ENCODE assay signal across 6 cellular contexts in the genomic region with DNA sequence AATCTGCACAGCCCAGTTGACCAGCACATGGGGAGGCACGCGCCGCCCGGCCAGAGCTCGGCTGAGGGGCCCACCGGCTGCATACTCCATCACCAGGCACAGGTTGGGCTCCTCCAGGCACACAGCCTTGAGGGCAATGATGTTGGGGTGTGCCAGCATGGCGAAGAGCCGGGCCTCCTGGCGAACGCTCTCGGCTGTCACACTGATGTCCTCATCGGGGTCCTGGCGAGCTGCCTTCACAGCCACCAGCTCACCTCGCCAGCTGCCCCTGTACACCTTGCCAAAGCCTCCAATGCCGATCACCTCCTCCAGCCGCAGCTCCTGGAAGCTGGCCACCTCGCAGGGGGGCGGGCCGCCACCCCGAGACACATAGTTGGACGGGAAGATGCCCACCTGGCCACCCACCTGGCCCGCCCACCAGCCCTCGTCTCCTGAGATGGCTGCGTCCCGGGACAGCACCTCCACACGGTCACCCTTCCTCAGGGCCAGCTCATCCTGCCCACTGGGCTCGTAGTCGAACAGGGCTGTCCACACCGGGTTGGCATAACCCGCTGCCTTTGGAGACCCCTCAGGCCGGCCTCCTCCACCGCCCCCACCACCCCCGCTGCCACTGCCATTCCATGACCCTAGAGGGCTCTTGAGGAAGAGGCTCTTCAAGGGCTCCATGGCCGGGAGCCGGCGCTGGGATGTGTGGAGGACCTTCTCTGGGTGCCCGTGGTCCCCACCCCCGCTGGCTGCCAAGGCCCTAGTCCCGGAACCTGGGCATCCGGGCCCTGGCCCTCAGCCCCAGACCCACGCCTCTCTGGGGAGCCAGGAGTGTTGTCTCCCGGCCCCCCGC. TPM values are rescaled to one million over a fixed set of nuclear protein-coding genes. Genes with fewer than 3 reads are reported as not detected.
DNase-seq lines count a peak whose midpoint lies in the region; ATAC-seq, FAIRE-seq and TF ChIP-seq lines count a peak whose summit lies in the region.

No MANE protein-coding gene starts in this region.

- H3K4me3 ChIP-seq in lower leg skin (ENCODE audit: low read depth, poor library complexity, severe bottlenecking): peak overlapping the region; percentile 57

- intact Hi-C loops in lower leg skin (cut with DNase I; ENCODE audit: low total_unique reads): loop anchor here (5.0 kb wide), 1 partner anchor 36 kb away; a partner anchor contains a TSS

- DNase-seq in GM12891 (ENCODE audit: insufficient read length, low spot score): peak; percentile 60
- DNase-seq in activated CD8-positive, alpha-beta memory T cell treated with anti-CD3 and anti-CD28 coated beads, Interleukin-2, amount 50 U/mL, for 48 hours: peak; percentile 65
- peak; percentile 37 to 90 for DNase-seq in lower leg skin (ENCODE audit: low spot score in 2 of 2)
- DNase-seq in GM19239 (ENCODE audit: insufficient read length, low spot score): no peak
- DNase-seq in GF-D8 (lab: John Stamatoyannopoulos, UW): no peak

- ATAC-seq in HG03108 (IDR thresholded peaks at IDR 0.05; ENCODE audit: unreplicated experiment): no peak

- no peak for TF ChIP-seq POLR2A in GM12891 (IDR thresholded peaks at IDR 0.05; ENCODE audit: low read depth, low read length)
- no peak for TF ChIP-seq POLR2A in lower leg skin (IDR thresholded peaks at IDR 0.05)

- no peak for TF ChIP-seq CTCF in lower leg skin (IDR thresholded peaks at IDR 0.05)

- WGBS in lower leg skin, 2 donors: 4 to 14% methylated on average over 18 to 37 of the region's 43 CpGs

- FAIRE-seq in GM12891 (lab: Jason Lieb, UNC) (peak; percentile 45), GM19239 (lab: Jason Lieb, UNC) (no peak)

TF ChIP-seq in GM12891, 5 proteins besides CTCF, POLR2A, EP300 and RAD21:
- TF ChIP-seq SPI1 (IDR thresholded peaks at IDR 0.05; ENCODE audit: low read depth, low read length) (no peak), POU2F2 (IDR thresholded peaks at IDR 0.05; ENCODE audit: low read depth, low read length) (no peak), TAF1 (IDR thresholded peaks at IDR 0.05; ENCODE audit: low read depth, low read length) (no peak), POLR2AphosphoS5 (IDR thresholded peaks at IDR 0.05; ENCODE audit: low read depth, low read length) (no peak), PAX5 (IDR thresholded peaks at IDR 0.05; ENCODE audit: insufficient read depth, low read length, severe bottlenecking) (no peak)
TF ChIP-seq in GM12891: peak in this region for 0.

RNA-seq across cellular contexts. Expression of a gene that starts 0.7 kb away (rescaled TPM):
- polyA plus RNA-seq in GM12891 (2012; ENCODE audit: low read depth, missing spikeins): 26.7 TPM
- 10 to 100 TPM; 31.6 to 40.0 (median 39.1) TPM for total RNA-seq in lower leg skin

RNA-seq across cellular contexts. Expression of a gene that starts 2.3 kb away (rescaled TPM):
- 15.4 TPM for polyA plus RNA-seq in GM12891 (2012; ENCODE audit: low read depth, missing spikeins)
- total RNA-seq in lower leg skin: 10 to 100 TPM; 24.1 to 44.1 (median 34.4) TPM

RNA-seq across cellular contexts. Expression of a gene that starts 17.7 kb away (rescaled TPM):
- polyA plus RNA-seq in GM12891 (2012; ENCODE audit: low read depth, missing spikeins): 0.09 TPM
- total RNA-seq in lower leg skin: 100 to 1,000 TPM; 168 to 197 (median 184) TPM

RNA-seq across cellular contexts. Expression of a gene that starts 24.6 kb away (rescaled TPM):
- polyA plus RNA-seq in GM12891 (2012; ENCODE audit: low read depth, missing spikeins): 62.2 TPM
- total RNA-seq in lower leg skin: 10 to 100 TPM; 25.3 to 34.4 (median 28.6) TPM

RNA-seq across cellular contexts. Expression of a gene that starts 37.5 kb away (rescaled TPM):
- 36.3 TPM for polyA plus RNA-seq in GM12891 (2012; ENCODE audit: low read depth, missing spikeins)
- 10 to 100 TPM; 40.5 to 71.0 (median 57.3) TPM for total RNA-seq in lower leg skin

Comparison
In these comparisons a context has a peak if more than half of its experiments do, and no peak if none do; other contexts are left out.
1. DNase-seq: peak in GM12891 (single experiment), activated CD8-positive, alpha-beta memory T cell treated with anti-CD3 and anti-CD28 coated beads, Interleukin-2, amount 50 U/mL, for 48 hours (single experiment) and lower leg skin (2 of 2); none in GM19239 (single experiment) and GF-D8 (single experiment).